ENCODE assay signal across 20 cellular contexts in the genomic region with DNA sequence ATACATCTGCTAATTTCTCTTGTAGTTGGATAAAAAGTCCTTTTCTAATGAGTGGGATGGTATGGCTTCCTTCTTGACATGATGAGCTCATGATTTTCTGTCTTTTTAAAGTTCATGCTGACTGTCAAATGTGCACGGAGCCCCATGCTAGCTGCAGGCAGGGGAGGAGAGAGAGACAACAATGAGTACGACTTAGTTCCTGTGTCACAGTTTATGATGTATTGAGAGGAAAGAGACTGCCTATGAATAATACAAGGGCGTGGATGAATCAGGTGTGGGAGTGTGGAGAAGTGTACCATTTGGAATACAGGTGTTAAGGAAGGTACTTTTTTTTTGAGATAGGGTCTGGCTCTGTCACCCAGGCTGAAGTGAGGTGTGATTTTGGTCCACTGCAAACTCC. TPM values are rescaled to one million over a fixed set of nuclear protein-coding genes. Genes with fewer than 3 reads are reported as not detected.
DNase-seq lines count a peak whose midpoint lies in the region; ATAC-seq, FAIRE-seq and TF ChIP-seq lines count a peak whose summit lies in the region.
"Had no signal": no experiment of that assay in that cellular context is flagged by ENCODE, and none has a peak within 500 bp of the region (broad histone marks: within the 10 kb centered on the region; RNA-seq: fewer than 3 reads in every experiment).

No MANE protein-coding gene starts in this region.

- no peak for TF ChIP-seq RAD21 in A549 (conservative IDR thresholded peaks at IDR 0.05 in 1 of 2, IDR thresholded peaks at IDR 0.05 in 1 of 2)

- no peak for TF ChIP-seq EP300 in A549 (IDR thresholded peaks at IDR 0.05)

- H3K9me3 ChIP-seq in A549, result no peaks in the 10 kb centered on the region
- H3K9me3 ChIP-seq: SJCRH30 had no signal

- peaks cover 27% of the 10 kb centered on the region for H3K4me1 ChIP-seq in A549

- no peak overlapping the region for H3K27ac ChIP-seq in A549
- H3K27ac ChIP-seq: SJCRH30 had no signal

- FAIRE-seq in A549 (lab: Jason Lieb, UNC), result peak; percentile 28
- FAIRE-seq: HTR-8/SVneo, K562 had no signal

- POLR2A ChIA-PET in A549 (lab: Yijun Ruan, JAX), result no interaction called here

- 65% methylated on average over 3 of the region's 3 CpGs for WGBS in A549 (ENCODE audit: missing lambda C conversion rate)
- WGBS in lower leg skin, 2 donors, result 36 to 49% methylated on average over 3 of the region's 3 CpGs

- intact Hi-C loops in left colon (cut with DNase I, micrococcal nuclease) (no loop called here), lower leg skin (cut with DNase I; ENCODE audit: low total_unique reads) (no loop called here)

- DNase-seq in A549 (ENCODE audit: low read depth in 1 of 2, low spot score in 1 of 2) (no peak), NCI-H69 (lab: John Stamatoyannopoulos, UW) (peak; percentile 55), epithelial cell of esophagus (ENCODE audit: low read depth) (peak; percentile 56), left colon (no peak), lower leg skin (ENCODE audit: low spot score in 2 of 2) (no peak), NCI-H510A treated with DMSO at 0.1 percent for 48 hours (lab: John Stamatoyannopoulos, UW) (no peak), cerebellar nuclear complex (lab: John Stamatoyannopoulos, UW) (no peak)
- DNase-seq: Calu3, DMS53, H9, HFFc6, MV-4-11, NCI-H187 treated with DMSO at 0.1 percent for 48 hours, NCI-H2107, SJCRH30 had no signal

- no peak for TF ChIP-seq POLR2A in A549 (IDR thresholded peaks at IDR 0.05; ENCODE audit: low read length)
- TF ChIP-seq POLR2A in lower leg skin (IDR thresholded peaks at IDR 0.05), result no peak

- ATAC-seq in A549 (no peak), left colon (peak; percentile 89)
- ATAC-seq: GM23338, K562, Right ventricle myocardium inferior, SK-N-SH treated with all-trans-retinoic acid at 6 μM for 48 hours had no signal

- H3K4me2 ChIP-seq in A549, result no peak overlapping the region
- H3K4me2 ChIP-seq: GM23338 had no signal

- no peak for TF ChIP-seq CTCF in A549 (IDR thresholded peaks at IDR 0.05)
- no peak for TF ChIP-seq CTCF in epithelial cell of esophagus (IDR thresholded peaks at IDR 0.05; ENCODE audit: insufficient read depth, low read depth, low read length, missing control alignments)
- no peak for TF ChIP-seq CTCF in lower leg skin (IDR thresholded peaks at IDR 0.05)

- CTCF ChIA-PET in A549 (lab: Yijun Ruan, JAX), result interaction anchor here (1.2 to 4.2 kb wide), 2 partner anchors 12 to 15 kb away, joined by 5 to 20 read pairs; no protein-coding TSS in a partner anchor

- H3K4me3 ChIP-seq in A549 (no peak overlapping the region), epithelial cell of esophagus (ENCODE audit: low read length) (no peak overlapping the region), lower leg skin (ENCODE audit: low read depth, poor library complexity, severe bottlenecking) (no peak overlapping the region)
- H3K4me3 ChIP-seq: GM23338, K562, SJCRH30 had no signal

TF ChIP-seq in A549, 52 proteins besides CTCF, POLR2A, EP300 and RAD21:
- TF ChIP-seq JUN (IDR thresholded peaks at IDR 0.05), result no peak
- TF ChIP-seq JUNB (IDR thresholded peaks at IDR 0.05), result no peak
- TF ChIP-seq HDAC2 (IDR thresholded peaks at IDR 0.05), result no peak
TF ChIP-seq in A549: peak in this region for 0.

RNA-seq across cellular contexts. Expression of a gene that starts 10.7 kb away (rescaled TPM):
- polyA plus RNA-seq in A549 (2011; rRNA removed) (3.5 and 4.4 TPM in 2 replicates), A549 (2017; fragmentation: RNase III; extraction: RNeasy Plus Mini Kit Qiagen cat#74134 plus additional on column Dnase treatment) (0.65 to 0.85 TPM (median 0.67 TPM) in 3 replicates)
- 2.4 and 2.5 TPM in 2 replicates for polyA plus RNA-seq in A549 (2012; cell fraction: cytosol; rRNA removed)
- 1.9 and 2.3 TPM in 2 replicates for polyA plus RNA-seq in A549 (2012; cell fraction: nucleus; rRNA removed)
- 3.7 and 4.1 TPM in 2 replicates for polyA minus RNA-seq in A549 (2011; rRNA and poly(A)+ RNA removed)
- total RNA-seq in left colon (10 to 100 TPM in 1 of 2 donors, 1 to 10 TPM in 1; 10.0 to 12.8 TPM), lower leg skin (1 to 10 TPM; 1.2 to 6.1 (median 1.6) TPM)

RNA-seq across cellular contexts. Expression of a gene that starts 54.5 kb away (rescaled TPM):
- polyA plus RNA-seq in A549 (2011; rRNA removed) (109 and 136 TPM in 2 replicates), A549 (2017; fragmentation: RNase III; extraction: RNeasy Plus Mini Kit Qiagen cat#74134 plus additional on column Dnase treatment) (50.6 to 57.5 TPM (median 54.3 TPM) in 3 replicates)
- 17.6 and 22.2 TPM in 2 replicates for polyA plus RNA-seq in A549 (2012; cell fraction: cytosol; rRNA removed)
- 24.0 and 36.5 TPM in 2 replicates for polyA plus RNA-seq in A549 (2012; cell fraction: nucleus; rRNA removed)
- polyA minus RNA-seq in A549 (2011; rRNA and poly(A)+ RNA removed), result 184 and 203 TPM in 2 replicates
- total RNA-seq in left colon (10 to 100 TPM; 59.6 to 70.8 TPM), lower leg skin (10 to 100 TPM; 42.6 to 64.1 (median 50.1) TPM)

Comparison
In these comparisons a context has a peak if more than half of its experiments do, and no peak if none do; other contexts are left out.
1. DNase-seq: peak in NCI-H69 (single experiment) and epithelial cell of esophagus (single experiment); none in A549 (0 of 2), left colon (0 of 2), lower leg skin (0 of 2), NCI-H510A treated with DMSO at 0.1 percent for 48 hours (single experiment) and cerebellar nuclear complex (0 of 2).